Comparison of ENCODE assay signal across 17 cellular contexts in the genomic region with DNA sequence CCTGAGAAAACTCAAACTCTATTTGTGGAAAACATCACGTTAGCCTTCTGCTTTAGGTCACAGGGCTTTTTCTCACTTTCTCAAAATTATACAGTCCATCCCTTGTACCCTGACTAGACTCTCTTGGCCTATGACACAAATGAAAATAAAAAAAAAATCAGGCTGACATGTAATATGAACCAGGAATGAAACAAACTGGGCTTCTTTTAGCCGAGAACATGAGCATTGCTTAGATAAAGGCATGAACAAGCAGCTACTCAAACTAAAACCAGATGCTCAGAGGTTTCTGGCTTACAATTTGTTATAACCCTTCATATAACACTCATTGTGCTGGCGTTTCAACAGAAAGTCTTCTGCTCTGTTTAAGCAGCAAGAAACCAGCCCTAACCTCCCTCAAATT.
DNase-seq lines count a peak whose midpoint lies in the region; ATAC-seq and TF ChIP-seq lines count a peak whose summit lies in the region.
"Had no signal": no experiment of that assay in that cellular context is flagged by ENCODE, and none has a peak within 500 bp of the region (broad histone marks: within the 10 kb centered on the region; RNA-seq: fewer than 3 reads in every experiment).

No MANE protein-coding gene starts in this region.

- ATAC-seq in sciatic nerve: peak; percentile 81
- ATAC-seq in activated CD8-positive, alpha-beta T cell treated with anti-CD3 and anti-CD28 coated beads for 36 hours: no peak
- ATAC-seq: activated CD8-positive, alpha-beta T cell treated with anti-CD3 and anti-CD28 coated beads, Interleukin-2, amount 10 ng/mL, durations not matched to agents 7 days and 5 days; K562; Panc1 had no signal

- no peaks in the 10 kb centered on the region for H3K36me3 Mint-ChIP-seq in activated CD8-positive, alpha-beta T cell treated with anti-CD3 and anti-CD28 coated beads for 36 hours (ENCODE audit: low read depth)

- H3K27me3 Mint-ChIP-seq in activated CD8-positive, alpha-beta T cell treated with anti-CD3 and anti-CD28 coated beads for 36 hours: peaks cover 15% of the 10 kb centered on the region

- CTCF ChIA-PET in A673 (lab: Charles Lee): no interaction called here
- CTCF ChIA-PET in activated CD8-positive, alpha-beta T cell treated with anti-CD3 and anti-CD28 coated beads for 36 hours (lab: Charles Lee): no interaction called here

- TF ChIP-seq CTCF in AG09319 (IDR thresholded peaks at IDR 0.05; ENCODE audit: low read depth, low read length) (no peak), cardiac muscle cell (IDR thresholded peaks at IDR 0.05; ENCODE audit: low read depth, low read length) (no peak), A673 (conservative IDR thresholded peaks at IDR 0.05; ENCODE audit: low read depth, low read length) (no peak)
- no peak for TF ChIP-seq CTCF in activated CD8-positive, alpha-beta T cell treated with anti-CD3 and anti-CD28 coated beads for 36 hours (IDR thresholded peaks at IDR 0.05)

- no TSS peak for BruUV-seq in A673 (replicated peaks; lab: Mats Ljungman, UMichigan)

- H3K27me3 ChIP-seq in cardiac muscle cell (no peaks in the 10 kb centered on the region), SJCRH30 (no peaks in the 10 kb centered on the region), A673 (replicated peaks; ENCODE audit: insufficient read depth, low read depth, low read length, poor library complexity) (peaks cover 17% of the 10 kb centered on the region)

- in situ Hi-C loops in ACHN (cut with HindIII; ENCODE audit: low pct_ligation_motif_present, low pct_unique_long_range_greater_than_20kb, low sequenced_read_pairs): no loop called here

- H3K9me3 ChIP-seq in cardiac muscle cell (ENCODE audit: low read depth) (no peaks in the 10 kb centered on the region), SJCRH30 (replicated peaks) (no peaks in the 10 kb centered on the region), A673 (ENCODE audit: low read depth, low read length, poor library complexity, severe bottlenecking) (no peaks in the 10 kb centered on the region)

- DNase-seq in AG09319 (ENCODE audit: extremely low read depth, low read depth): peak; percentile 77
- DNase-seq in amniotic stem cell (lab: John Stamatoyannopoulos, UW): peak; percentile 26
- DNase-seq in cardiac muscle cell (ENCODE audit: low read depth in 1 of 2, low spot score in 1 of 2): peak in 1 of 2 donors; percentile 76
- no peak for DNase-seq in sciatic nerve (ENCODE audit: low spot score)
- DNase-seq in SJCRH30: no peak
- no peak for DNase-seq in A673 (ENCODE audit: low spot score)
- DNase-seq in activated CD8-positive, alpha-beta T cell treated with anti-CD3 and anti-CD28 coated beads for 36 hours: no peak
- no peak for DNase-seq in ACHN
- DNase-seq: activated CD8-positive, alpha-beta T cell treated with anti-CD3 and anti-CD28 coated beads, Interleukin-2, amount 10 ng/mL, durations not matched to agents 7 days and 5 days; activated naive CD4-positive, alpha-beta T cell; EL; NCI-H1105 treated with DMSO at 0.1 percent for 48 hours; occipital lobe had no signal

- POLR2A ChIA-PET in A673 (lab: Charles Lee; ENCODE audit: low non-redundant PET): no interaction called here
- POLR2A ChIA-PET in activated CD8-positive, alpha-beta T cell treated with anti-CD3 and anti-CD28 coated beads for 36 hours (lab: Charles Lee): no interaction called here

- H3K4me1 ChIP-seq in cardiac muscle cell (ENCODE audit: low read depth) (peaks cover 4% of the 10 kb centered on the region), SJCRH30 (no peaks in the 10 kb centered on the region), A673 (ENCODE audit: insufficient read depth, low read length, poor library complexity, severe bottlenecking) (no peaks in the 10 kb centered on the region)

- H3K36me3 ChIP-seq in cardiac muscle cell (no peaks in the 10 kb centered on the region), SJCRH30 (no peaks in the 10 kb centered on the region), A673 (ENCODE audit: insufficient read depth, low read length, poor library complexity, severe bottlenecking) (no peaks in the 10 kb centered on the region)

- no peaks in the 10 kb centered on the region for H3K9me3 Mint-ChIP-seq in activated CD8-positive, alpha-beta T cell treated with anti-CD3 and anti-CD28 coated beads for 36 hours
- H3K9me3 Mint-ChIP-seq: dendritic cell treated with granulocyte-macrophage colony-stimulating factor and Interleukin-4, amounts not matched to agents 40 ng/mL and 50 ng/mL, for 4 days; T-helper 2 cell treated with Interferon-gamma antibody and Interleukin-4, amounts not matched to agents 5 μg/mL and 100 μg/mL, for 36 hours had no signal

- H3K4me3 ChIP-seq in cardiac muscle cell: no peak overlapping the region
- H3K4me3 ChIP-seq in SJCRH30: no peak overlapping the region
- no peak overlapping the region for H3K4me3 ChIP-seq in A673 (ENCODE audit: low read depth, low read length, poor library complexity, severe bottlenecking)
- H3K4me3 ChIP-seq: K562 had no signal

- H3K4me1 Mint-ChIP-seq in activated CD8-positive, alpha-beta T cell treated with anti-CD3 and anti-CD28 coated beads for 36 hours (ENCODE audit: low read depth): no peaks in the 10 kb centered on the region

- intact Hi-C loops in sciatic nerve (cut with DNase I) (no loop called here), A673 (cut with micrococcal nuclease; ENCODE audit: unreplicated experiment) (no loop called here)
- intact Hi-C loops in activated CD8-positive, alpha-beta T cell treated with anti-CD3 and anti-CD28 coated beads for 36 hours (cut with micrococcal nuclease): no loop called here

- no peak overlapping the region for H3K4me3 Mint-ChIP-seq in activated CD8-positive, alpha-beta T cell treated with anti-CD3 and anti-CD28 coated beads for 36 hours
- H3K4me3 Mint-ChIP-seq: activated CD8-positive, alpha-beta T cell treated with anti-CD3 and anti-CD28 coated beads, Interleukin-2, amount 10 ng/mL, durations not matched to agents 7 days and 5 days; dendritic cell treated with granulocyte-macrophage colony-stimulating factor and Interleukin-4, amounts not matched to agents 40 ng/mL and 50 ng/mL, for 4 days; T-helper 2 cell treated with Interferon-gamma antibody and Interleukin-4, amounts not matched to agents 5 μg/mL and 100 μg/mL, for 36 hours had no signal

- H3K27ac Mint-ChIP-seq in activated CD8-positive, alpha-beta T cell treated with anti-CD3 and anti-CD28 coated beads for 36 hours: no peak overlapping the region
- H3K27ac Mint-ChIP-seq: activated CD8-positive, alpha-beta T cell treated with anti-CD3 and anti-CD28 coated beads, Interleukin-2, amount 10 ng/mL, durations not matched to agents 7 days and 5 days; dendritic cell treated with granulocyte-macrophage colony-stimulating factor and Interleukin-4, amounts not matched to agents 40 ng/mL and 50 ng/mL, for 4 days; T-helper 2 cell treated with Interferon-gamma antibody and Interleukin-4, amounts not matched to agents 5 μg/mL and 100 μg/mL, for 36 hours had no signal

- H3K27ac ChIP-seq in cardiac muscle cell: peak overlapping the region; percentile 4
- H3K27ac ChIP-seq in SJCRH30: no peak overlapping the region
- H3K27ac ChIP-seq in A673 (ENCODE audit: low read depth, low read length, poor library complexity, severe bottlenecking): no peak overlapping the region

Comparison
In these comparisons a context has a peak if more than half of its experiments do, and no peak if none do; other contexts are left out.
1. DNase-seq: peak in AG09319 (single experiment) and amniotic stem cell (single experiment); none in sciatic nerve (single experiment), SJCRH30 (0 of 2), A673 (single experiment), activated CD8-positive, alpha-beta T cell treated with anti-CD3 and anti-CD28 coated beads for 36 hours (single experiment) and ACHN (single experiment).